1 cellular context compared by ENCODE assay signal in genomic region chr17:48101012-48101720, GRCh38.
TF ChIP-seq lines count a peak whose summit lies in the region.

Gene CBX1, minus strand, starts transcription at chr17:48101478. Its CDS starts 24,474 bp downstream, at chr17:48077004.

TF ChIP-seq in HepG2, 621 proteins besides CTCF, POLR2A, EP300 and RAD21 (continued from another document and continues in another):
- no peak for TF ChIP-seq ARNT (IDR thresholded peaks at IDR 0.05)
- TF ChIP-seq ZNF839 (CRISPR knock-in tag; IDR thresholded peaks at IDR 0.05; ENCODE audit: borderline replicate concordance) = no peak
- TF ChIP-seq ZNF180 (CRISPR knock-in tag; IDR thresholded peaks at IDR 0.05; ENCODE audit: borderline replicate concordance, low read depth) = no peak
- TF ChIP-seq ZNF672 (CRISPR knock-in tag; IDR thresholded peaks at IDR 0.05) = no peak
- TF ChIP-seq GATAD1 (CRISPR knock-in tag; IDR thresholded peaks at IDR 0.05) = peak; percentile 90
- TF ChIP-seq ZNF234 (CRISPR knock-in tag; conservative IDR thresholded peaks at IDR 0.05) = no peak
- TF ChIP-seq ATAD3A (CRISPR knock-in tag; IDR thresholded peaks at IDR 0.05) = no peak
- TF ChIP-seq SATB2 (CRISPR knock-in tag; IDR thresholded peaks at IDR 0.05) = 0 out of 2 replicates have a peak, but pooled peaks have one; percentile 32
- TF ChIP-seq ZNF318 (CRISPR knock-in tag; IDR thresholded peaks at IDR 0.05) = no peak
- no peak for TF ChIP-seq NR2F2 (IDR thresholded peaks at IDR 0.05; ENCODE audit: borderline replicate concordance, low read depth)
- peak; percentile 82 for TF ChIP-seq SRSF1 (optimal IDR thresholded peaks at IDR 0.05; ENCODE audit: low read depth, low read length)
- no peak for TF ChIP-seq ZBTB8A (CRISPR knock-in tag; IDR thresholded peaks at IDR 0.05; ENCODE audit: borderline replicate concordance, low read depth)
- peak; percentile 99; the same call in 1 of the 2 replicates for TF ChIP-seq ZNF543 (CRISPR knock-in tag; IDR thresholded peaks at IDR 0.05)
- peak; percentile 92; the same call in 1 of the 2 replicates for TF ChIP-seq ZNF790 (CRISPR knock-in tag; IDR thresholded peaks at IDR 0.05; ENCODE audit: borderline replicate concordance)
- peak; percentile 79; the same call in 1 of the 2 replicates for TF ChIP-seq KLF15 (CRISPR knock-in tag; IDR thresholded peaks at IDR 0.05; ENCODE audit: borderline replicate concordance)
- TF ChIP-seq ZNF274 (CRISPR knock-in tag; IDR thresholded peaks at IDR 0.05) = peak; percentile 39
- TF ChIP-seq NFKB2 (CRISPR knock-in tag; IDR thresholded peaks at IDR 0.05; ENCODE audit: borderline replicate concordance) = peak; percentile 72; the same call in 1 of the 2 replicates
- TF ChIP-seq ZBTB20 (CRISPR knock-in tag; IDR thresholded peaks at IDR 0.05; ENCODE audit: borderline replicate concordance, low read depth) = no peak
- peak; percentile 77 for TF ChIP-seq AHR (CRISPR knock-in tag; IDR thresholded peaks at IDR 0.05)
- TF ChIP-seq TMF1 (CRISPR knock-in tag; IDR thresholded peaks at IDR 0.05; ENCODE audit: low read depth) = peak; percentile 87
- no peak for TF ChIP-seq ZBED4 (CRISPR knock-in tag; IDR thresholded peaks at IDR 0.05; ENCODE audit: borderline replicate concordance)
- 0 out of 2 replicates have a peak, but pooled peaks have one; percentile 54 for TF ChIP-seq ZNF557 (CRISPR knock-in tag; IDR thresholded peaks at IDR 0.05)
- peak; percentile 74; the same call in 1 of the 2 replicates for TF ChIP-seq KIAA2018 (CRISPR knock-in tag; IDR thresholded peaks at IDR 0.05; ENCODE audit: borderline replicate concordance)
- peak; percentile 44; the same call in 1 of the 2 replicates for TF ChIP-seq ZBTB7A (CRISPR knock-in tag; IDR thresholded peaks at IDR 0.05)
- TF ChIP-seq RFXANK (CRISPR knock-in tag; IDR thresholded peaks at IDR 0.05) = no peak
- TF ChIP-seq ZNF577 (CRISPR knock-in tag; IDR thresholded peaks at IDR 0.05; ENCODE audit: borderline replicate concordance, low read depth) = 0 out of 2 replicates have a peak, but pooled peaks have one; percentile 38
- peak; percentile 78; the same call in 1 of the 2 replicates for TF ChIP-seq CHCHD3 (CRISPR knock-in tag; IDR thresholded peaks at IDR 0.05)
- TF ChIP-seq ZSCAN5A (CRISPR knock-in tag; IDR thresholded peaks at IDR 0.05; ENCODE audit: borderline replicate concordance) = peak; percentile 81; the same call in 1 of the 2 replicates
- no peak; the same call in none of the 2 replicates for TF ChIP-seq ZIK1 (CRISPR knock-in tag; IDR thresholded peaks at IDR 0.05; ENCODE audit: borderline replicate concordance, low read depth)
- TF ChIP-seq ZNF235 (CRISPR knock-in tag; IDR thresholded peaks at IDR 0.05; ENCODE audit: borderline replicate concordance) = peak; percentile 88; the same call in 1 of the 2 replicates
- TF ChIP-seq ZNF138 (CRISPR knock-in tag; IDR thresholded peaks at IDR 0.05; ENCODE audit: low read depth) = peak; percentile 95
- TF ChIP-seq IRF1 (CRISPR knock-in tag; IDR thresholded peaks at IDR 0.05; ENCODE audit: low read depth) = peak; percentile 25; the same call in 1 of the 2 replicates
- peak; percentile 25; the same call in 1 of the 2 replicates for TF ChIP-seq PITX1 (CRISPR knock-in tag; IDR thresholded peaks at IDR 0.05)
- no peak; the same call in none of the 2 replicates for TF ChIP-seq ELF3 (CRISPR knock-in tag; IDR thresholded peaks at IDR 0.05)
- peak; percentile 90; the same call in 1 of the 2 replicates for TF ChIP-seq ZNF451 (CRISPR knock-in tag; IDR thresholded peaks at IDR 0.05)
- no peak for TF ChIP-seq SIX1 (CRISPR knock-in tag; IDR thresholded peaks at IDR 0.05; ENCODE audit: borderline replicate concordance)
